Comparison of ENCODE assay signal across 8 cellular contexts in genomic region chr1:155083865-155084721, GRCh38. TPM values are rescaled to one million over a fixed set of nuclear protein-coding genes. Genes with fewer than 3 reads are reported as not detected.
A peak's percentile ranks its signal among the peaks of the same experiment; 100 is the strongest.
DNase-seq lines count a peak whose midpoint lies in the region; ATAC-seq, FAIRE-seq and TF ChIP-seq lines count a peak whose summit lies in the region.

No MANE protein-coding gene starts in this region.

- H4K20me1 ChIP-seq in endothelial cell of umbilical vein (replicated peaks; ENCODE audit: control insufficient read depth, extremely low read depth, insufficient read depth, low read length) (no peaks in the 10 kb centered on the region), osteoblast (ENCODE audit: insufficient read depth, low read length) (peaks cover 3% of the 10 kb centered on the region)

- H3K27me3 ChIP-seq in endothelial cell of umbilical vein (ENCODE audit: control insufficient read depth in 2 of 2, insufficient read depth in 2 of 2, low read length in 2 of 2) (peaks cover 34 to 44% of the 10 kb centered on the region in 2 experiments), osteoblast (ENCODE audit: insufficient read depth, low read length) (peaks cover 49% of the 10 kb centered on the region)

- FAIRE-seq in endothelial cell of umbilical vein (lab: Jason Lieb, UNC) = no peak

- intact Hi-C loops in endothelial cell of umbilical vein (cut with micrococcal nuclease) = loop anchor here (1.0 to 2.0 kb wide), 5 partner anchors 13 to 415 kb away; partner anchors contain the start of genes EFNA4 and ZBTB7B

- peak overlapping the region; percentile 49 for H3K4me2 ChIP-seq in endothelial cell of umbilical vein (ENCODE audit: insufficient read depth, low read length)
- peak overlapping the region; percentile 91 for H3K4me2 ChIP-seq in osteoblast (ENCODE audit: insufficient read depth, low read length)

- no peak overlapping the region for H3K9ac ChIP-seq in endothelial cell of umbilical vein (replicated peaks; ENCODE audit: extremely low read depth, insufficient read depth, low read length)

- H3K79me2 ChIP-seq in endothelial cell of umbilical vein (ENCODE audit: control insufficient read depth, insufficient read depth, low read length) = no peaks in the 10 kb centered on the region
- no peaks in the 10 kb centered on the region for H3K79me2 ChIP-seq in osteoblast (ENCODE audit: insufficient read depth, low read length)

- H3K27ac ChIP-seq in endothelial cell of umbilical vein (ENCODE audit: insufficient read depth, low read depth, low read length) (no peak overlapping the region), osteoblast (ENCODE audit: low read depth, low read length) (no peak overlapping the region)

- peaks cover 15% of the 10 kb centered on the region for H3K4me1 ChIP-seq in endothelial cell of umbilical vein (ENCODE audit: control insufficient read depth, extremely low read depth, insufficient read depth, low read length)
- H3K4me1 ChIP-seq in osteoblast (ENCODE audit: insufficient read depth, low read length) = peaks cover 9% of the 10 kb centered on the region

- TF ChIP-seq CTCF in endothelial cell of umbilical vein (IDR thresholded peaks at IDR 0.05; ENCODE audit: extremely low read depth in 1 of 2, insufficient read depth in 1 of 2, low read depth in 1 of 2, low read length in 2 of 2) (peak in 1 of 2 donors; percentile 12), osteoblast (IDR thresholded peaks at IDR 0.05; ENCODE audit: extremely low read depth, low read depth, low read length) (peak; percentile 25)

- CTCF ChIA-PET in endothelial cell of umbilical vein (lab: Charles Lee) = interaction anchor here (0.6 to 3.1 kb wide), 34 partner anchors 13 to 524 kb away, joined by 3 to 67 read pairs (median 7); partner anchors contain the start of genes ADAM15, DPM3, EFNA4 and KRTCAP2

- H3K36me3 ChIP-seq in endothelial cell of umbilical vein (ENCODE audit: control insufficient read depth in 2 of 2, extremely low read depth in 1 of 2, insufficient read depth in 2 of 2, low read length in 2 of 2) (no peaks in the 10 kb centered on the region), osteoblast (ENCODE audit: insufficient read depth, low read length) (no peaks in the 10 kb centered on the region)

- H3K9me1 ChIP-seq in endothelial cell of umbilical vein (replicated peaks; ENCODE audit: control insufficient read depth, extremely low read depth, insufficient read depth, low read length) = no peaks in the 10 kb centered on the region

- no TSS peak for BruUV-seq in endothelial cell of umbilical vein (replicated peaks; lab: Mats Ljungman, UMichigan)

- H3K4me3 ChIP-seq in endothelial cell of umbilical vein (replicated peaks in 1 of 3; ENCODE audit: insufficient read depth in 1 of 3, low read depth in 1 of 3, low read length in 3 of 3) = peak overlapping the region in 2 of 3 experiments; percentile 1 to 68
- H3K4me3 ChIP-seq in osteoblast (ENCODE audit: insufficient read depth, low read length) = peak overlapping the region; percentile 87

- no peaks in the 10 kb centered on the region for H3K9me3 ChIP-seq in endothelial cell of umbilical vein (replicated peaks; ENCODE audit: control insufficient read depth, insufficient read depth, low read length)
- H3K9me3 ChIP-seq in osteoblast (ENCODE audit: low read depth, low read length) = no peaks in the 10 kb centered on the region

- TF ChIP-seq POLR2A in endothelial cell of umbilical vein (IDR thresholded peaks at IDR 0.05; ENCODE audit: low read depth, low read length) = no peak

- H2AFZ ChIP-seq in endothelial cell of umbilical vein (ENCODE audit: low read depth, low read length) = peak overlapping the region; percentile 69
- peak overlapping the region; percentile 99 for H2AFZ ChIP-seq in osteoblast (ENCODE audit: low read length)

- POLR2A ChIA-PET in endothelial cell of umbilical vein (lab: Charles Lee) = interaction anchor here (0.6 to 1.0 kb wide), 2 partner anchors 33 to 40 kb away, joined by 4 to 7 read pairs; partner anchors contain the start of gene ADAM15

- peak; percentile 1 for ATAC-seq in HG03354 (IDR thresholded peaks at IDR 0.05; ENCODE audit: poor library complexity, severe bottlenecking, unreplicated experiment)
- no peak for ATAC-seq in HG03139 (IDR thresholded peaks at IDR 0.05; ENCODE audit: unreplicated experiment)

- DNase-seq in activated CD4-positive, alpha-beta T cell treated with anti-CD3 and anti-CD28 coated beads for 48 hours = peak; percentile 61
- no peak for DNase-seq in activated CD4-positive, alpha-beta T cell treated with anti-CD3 and anti-CD28 coated beads for 4 hours
- DNase-seq in SW 1271 (lab: John Stamatoyannopoulos, UW) = peak; percentile 19 to 25
- DNase-seq in endothelial cell of umbilical vein (ENCODE audit: low read depth, low spot score) = peak; percentile 24
- peak; percentile 91 for DNase-seq in osteoblast (ENCODE audit: insufficient read length, low spot score, missing footprints)
- DNase-seq in 8988T = no peak

- dilution Hi-C loops in endothelial cell of umbilical vein (cut with MboI; ENCODE audit: extremely low pct_ligation_motif_present, low sequenced_read_pairs) = no loop called here

TF ChIP-seq in endothelial cell of umbilical vein, 7 proteins besides CTCF, POLR2A, EP300 and RAD21:
- TF ChIP-seq POLR2AphosphoS5 (IDR thresholded peaks at IDR 0.05; ENCODE audit: insufficient read depth, low read depth, low read length) = no peak
- TF ChIP-seq GATA2 (IDR thresholded peaks at IDR 0.05; ENCODE audit: insufficient read depth, insufficient read length, low read depth, low read length) = no peak
- no peak for TF ChIP-seq EZH2 (IDR thresholded peaks at IDR 0.05; ENCODE audit: borderline replicate concordance, low read depth, low read length, severe bottlenecking)

RNA-seq across cellular contexts. Expression of gene EFNA3, which starts 5.5 kb away (rescaled TPM):
- total RNA-seq in endothelial cell of umbilical vein (2.2 TPM in 2 replicates), osteoblast (1.4 and 2.1 TPM in 2 replicates)
- polyA plus RNA-seq in endothelial cell of umbilical vein = 2.5 and 4.2 TPM in 2 replicates
- 2.0 and 3.0 TPM in 2 replicates for polyA plus RNA-seq in endothelial cell of umbilical vein (2011; cell fraction: cytosol; rRNA removed)
- polyA plus RNA-seq in endothelial cell of umbilical vein (2011; cell fraction: nucleus; rRNA removed) = 1.1 and 2.3 TPM in 2 replicates
- 1.5 and 2.3 TPM in 2 replicates for polyA plus RNA-seq in endothelial cell of umbilical vein (2012)
- polyA minus RNA-seq in endothelial cell of umbilical vein = 1.2 and 1.6 TPM in 2 replicates
- polyA minus RNA-seq in endothelial cell of umbilical vein (2011; cell fraction: cytosol; rRNA and poly(A)+ RNA removed) = 4.2 TPM
- polyA minus RNA-seq in endothelial cell of umbilical vein (2011; cell fraction: nucleus; rRNA and poly(A)+ RNA removed) = 0.24 and 0.77 TPM in 2 replicates

RNA-seq across cellular contexts. Expression of gene EFNA4, which starts 20.6 kb away (rescaled TPM):
- total RNA-seq in endothelial cell of umbilical vein (16.5 and 17.5 TPM in 2 replicates), osteoblast (3.5 and 3.6 TPM in 2 replicates)
- 25.2 and 28.0 TPM in 2 replicates for polyA plus RNA-seq in endothelial cell of umbilical vein
- 23.2 and 26.4 TPM in 2 replicates for polyA plus RNA-seq in endothelial cell of umbilical vein (2011; cell fraction: cytosol; rRNA removed)
- polyA plus RNA-seq in endothelial cell of umbilical vein (2011; cell fraction: nucleus; rRNA removed) = 13.1 and 13.8 TPM in 2 replicates
- 17.4 and 19.5 TPM in 2 replicates for polyA plus RNA-seq in endothelial cell of umbilical vein (2012)
- polyA minus RNA-seq in endothelial cell of umbilical vein = 15.3 and 15.7 TPM in 2 replicates
- 5.7 TPM for polyA minus RNA-seq in endothelial cell of umbilical vein (2011; cell fraction: cytosol; rRNA and poly(A)+ RNA removed)
- polyA minus RNA-seq in endothelial cell of umbilical vein (2011; cell fraction: nucleus; rRNA and poly(A)+ RNA removed) = 4.5 and 7.1 TPM in 2 replicates

RNA-seq across cellular contexts. Expression of gene ADAM15, which starts 33.0 kb away (rescaled TPM):
- total RNA-seq in endothelial cell of umbilical vein (268 and 299 TPM in 2 replicates), osteoblast (89.0 and 101 TPM in 2 replicates)
- 295 and 397 TPM in 2 replicates for polyA plus RNA-seq in endothelial cell of umbilical vein
- polyA plus RNA-seq in endothelial cell of umbilical vein (2011; cell fraction: cytosol; rRNA removed) = 175 and 217 TPM in 2 replicates
- polyA plus RNA-seq in endothelial cell of umbilical vein (2011; cell fraction: nucleus; rRNA removed) = 279 and 369 TPM in 2 replicates
- 163 and 171 TPM in 2 replicates for polyA plus RNA-seq in endothelial cell of umbilical vein (2012)
- polyA minus RNA-seq in endothelial cell of umbilical vein = 240 and 273 TPM in 2 replicates
- 215 TPM for polyA minus RNA-seq in endothelial cell of umbilical vein (2011; cell fraction: cytosol; rRNA and poly(A)+ RNA removed)
- polyA minus RNA-seq in endothelial cell of umbilical vein (2011; cell fraction: nucleus; rRNA and poly(A)+ RNA removed) = 94.3 and 106 TPM in 2 replicates

RNA-seq across cellular contexts. Expression of gene EFNA1, which starts 43.6 kb away (rescaled TPM):
- total RNA-seq in endothelial cell of umbilical vein = 107 and 111 TPM in 2 replicates
- polyA plus RNA-seq in endothelial cell of umbilical vein = 289 and 295 TPM in 2 replicates
- polyA plus RNA-seq in endothelial cell of umbilical vein (2011; cell fraction: cytosol; rRNA removed) = 268 and 300 TPM in 2 replicates
- polyA plus RNA-seq in endothelial cell of umbilical vein (2011; cell fraction: nucleus; rRNA removed) = 383 and 395 TPM in 2 replicates
- 46.9 and 49.6 TPM in 2 replicates for polyA plus RNA-seq in endothelial cell of umbilical vein (2012)
- 211 and 255 TPM in 2 replicates for polyA minus RNA-seq in endothelial cell of umbilical vein
- polyA minus RNA-seq in endothelial cell of umbilical vein (2011; cell fraction: cytosol; rRNA and poly(A)+ RNA removed) = 133 TPM
- polyA minus RNA-seq in endothelial cell of umbilical vein (2011; cell fraction: nucleus; rRNA and poly(A)+ RNA removed) = 87.5 and 107 TPM in 2 replicates
- 0.36 and 0.88 TPM in 2 replicates for total RNA-seq in osteoblast

RNA-seq across cellular contexts. Expression of gene DCST1, which starts 50.5 kb away (rescaled TPM):
- total RNA-seq in endothelial cell of umbilical vein (not detected in 2 replicates), osteoblast (not detected in 2 replicates)
- not detected in 2 replicates for polyA plus RNA-seq in endothelial cell of umbilical vein
- not detected in 2 replicates for polyA plus RNA-seq in endothelial cell of umbilical vein (2011; cell fraction: cytosol; rRNA removed)
- polyA plus RNA-seq in endothelial cell of umbilical vein (2011; cell fraction: nucleus; rRNA removed) = not detected in 2 replicates
- polyA plus RNA-seq in endothelial cell of umbilical vein (2012) = not detected in 2 replicates
- polyA minus RNA-seq in endothelial cell of umbilical vein = not detected in 2 replicates
- not detected for polyA minus RNA-seq in endothelial cell of umbilical vein (2011; cell fraction: cytosol; rRNA and poly(A)+ RNA removed)
- not detected in 2 replicates for polyA minus RNA-seq in endothelial cell of umbilical vein (2011; cell fraction: nucleus; rRNA and poly(A)+ RNA removed)

Comparison
In these comparisons a context has a peak if more than half of its experiments do, and no peak if none do; other contexts are left out.
1. DNase-seq: peak in activated CD4-positive, alpha-beta T cell treated with anti-CD3 and anti-CD28 coated beads for 48 hours (single experiment), SW 1271 (2 of 2), endothelial cell of umbilical vein (single experiment) and osteoblast (single experiment); none in activated CD4-positive, alpha-beta T cell treated with anti-CD3 and anti-CD28 coated beads for 4 hours (0 of 2) and 8988T (single experiment).